8 cellular contexts compared by ENCODE assay signal in the genomic region with DNA sequence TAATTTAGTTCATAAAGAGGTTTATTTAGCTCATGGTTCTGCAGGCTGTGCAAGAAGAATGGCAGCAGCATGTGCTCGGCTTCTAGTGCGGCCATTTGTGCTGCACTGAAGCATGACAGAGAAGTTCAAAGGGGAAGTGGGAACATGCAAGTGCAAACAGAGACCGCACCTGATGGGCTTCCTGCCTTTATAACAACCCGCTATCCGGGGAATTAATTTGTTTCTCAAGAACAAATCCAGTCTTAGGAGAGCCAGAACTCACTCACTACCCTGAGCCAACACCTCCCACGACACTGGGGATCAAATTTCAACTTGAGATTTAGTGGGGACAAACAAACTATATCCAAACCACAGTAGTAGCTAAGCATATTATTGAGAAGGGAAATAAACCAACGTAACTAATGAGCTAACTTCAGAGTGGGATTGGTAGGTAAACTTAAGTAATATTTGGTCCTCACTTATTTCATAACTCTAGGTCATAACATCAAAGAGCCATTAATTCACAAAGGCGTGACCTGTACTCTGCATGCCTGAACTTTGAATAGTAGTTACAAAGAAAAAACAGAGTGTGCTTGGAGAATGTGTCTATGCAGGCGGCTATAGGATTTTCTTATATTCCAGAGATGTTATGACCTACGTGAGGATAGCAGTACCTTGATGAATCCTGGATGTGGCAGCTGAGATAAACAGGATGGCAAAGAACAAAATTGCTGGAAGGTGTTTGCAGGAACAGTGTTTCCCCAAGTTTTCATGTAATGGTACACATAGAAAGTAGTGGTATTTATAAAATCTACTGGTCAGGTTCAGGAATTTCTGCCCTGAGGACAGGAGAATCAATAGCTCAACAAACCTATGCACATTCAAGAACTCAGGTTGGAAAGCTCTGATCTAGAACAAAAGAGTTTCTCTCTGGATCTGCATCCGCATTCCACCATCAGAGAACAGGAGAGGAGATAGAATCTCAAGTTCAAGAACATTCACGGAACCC.
A peak's percentile ranks its signal among the peaks of the same experiment; 100 is the strongest.
DNase-seq lines count a peak whose midpoint lies in the region; ATAC-seq and TF ChIP-seq lines count a peak whose summit lies in the region.

No MANE protein-coding gene starts in this region.

- no peak overlapping the region for H2BK120ac ChIP-seq in neuronal stem cell (ENCODE audit: low read depth, low read length)

- no peak overlapping the region for H2AFZ ChIP-seq in neuronal stem cell (ENCODE audit: low read length)

- H3K36me3 ChIP-seq in uterus (no peaks in the 10 kb centered on the region), BE2C (no peaks in the 10 kb centered on the region), neuronal stem cell (replicated peaks in 1 of 2; ENCODE audit: control insufficient read depth in 2 of 2, insufficient read depth in 2 of 2, low read length in 2 of 2) (no peaks in the 10 kb centered on the region)

- no peak overlapping the region for H3K9ac ChIP-seq in neuronal stem cell (ENCODE audit: low read depth, low read length, poor library complexity)

- H2AK5ac ChIP-seq in neuronal stem cell (ENCODE audit: low read depth, low read length): no peak overlapping the region

- H3K27me3 ChIP-seq in uterus (no peaks in the 10 kb centered on the region), BE2C (no peaks in the 10 kb centered on the region), neuronal stem cell (ENCODE audit: control insufficient read depth in 3 of 3, insufficient read depth in 3 of 3, low read depth in 1 of 3, low read length in 3 of 3) (peaks cover 0 to 18% (median 0%) of the 10 kb centered on the region in 3 experiments)

- H3K14ac ChIP-seq in neuronal stem cell (ENCODE audit: low read length): no peak overlapping the region

- no peak for TF ChIP-seq POLR2A in uterus (IDR thresholded peaks at IDR 0.05)

- no peak overlapping the region for H3K4ac ChIP-seq in neuronal stem cell (ENCODE audit: low read length)

- intact Hi-C loops in uterus (cut with DNase I; ENCODE audit: low total_unique reads): no loop called here

- H3K4me2 ChIP-seq in neuronal stem cell (ENCODE audit: insufficient read depth, low read length, poor library complexity, severe bottlenecking): no peak overlapping the region

- no peak overlapping the region for H2BK15ac ChIP-seq in neuronal stem cell (ENCODE audit: low read length)

- H3K4me3 ChIP-seq in uterus (no peak overlapping the region), BE2C (ENCODE audit: low read depth, low read length) (no peak overlapping the region), neuronal stem cell (ENCODE audit: low read length in 2 of 2) (no peak overlapping the region)

- H3K79me1 ChIP-seq in neuronal stem cell (ENCODE audit: low read depth, low read length): no peaks in the 10 kb centered on the region

- H2BK12ac ChIP-seq in neuronal stem cell (ENCODE audit: low read length): no peak overlapping the region

- H3K9me3 ChIP-seq in uterus (no peaks in the 10 kb centered on the region), BE2C (no peaks in the 10 kb centered on the region), neuronal stem cell (replicated peaks in 1 of 2; ENCODE audit: control insufficient read depth in 2 of 2, insufficient read depth in 1 of 2, low read depth in 1 of 2, low read length in 2 of 2) (peaks cover under 1 to 7% of the 10 kb centered on the region in 2 donors)

- H3K23ac ChIP-seq in neuronal stem cell (ENCODE audit: low read depth, low read length, poor library complexity): no peak overlapping the region

- H4K8ac ChIP-seq in neuronal stem cell (ENCODE audit: low read depth, low read length): no peak overlapping the region

- H3K4me1 ChIP-seq in uterus (no peaks in the 10 kb centered on the region), BE2C (no peaks in the 10 kb centered on the region; the same call in 1 of the 2 replicates), neuronal stem cell (ENCODE audit: control insufficient read depth in 2 of 2, insufficient read depth in 1 of 2, low read depth in 1 of 2, low read length in 2 of 2) (peaks cover 8% of the 10 kb centered on the region in 2 donors)

- DNase-seq in COLO668 (lab: John Stamatoyannopoulos, UW; ENCODE audit: unreplicated experiment): peak; percentile 68
- peak; percentile 81 for DNase-seq in SHP77 treated with DMSO at 0.1 percent for 48 hours (lab: John Stamatoyannopoulos, UW)
- no peak for DNase-seq in islet precursor cell
- no peak for DNase-seq in uterus
- DNase-seq in BE2C: no peak
- no peak for DNase-seq in neuronal stem cell (ENCODE audit: low spot score)

- no peak for TF ChIP-seq CTCF in uterus (IDR thresholded peaks at IDR 0.05)
- no peak for TF ChIP-seq CTCF in BE2C (IDR thresholded peaks at IDR 0.05; ENCODE audit: low read depth, low read length)

- ATAC-seq in GM19455 (IDR thresholded peaks at IDR 0.05; ENCODE audit: unreplicated experiment) (peak; percentile 86), HG03378 (IDR thresholded peaks at IDR 0.05; ENCODE audit: unreplicated experiment) (peak; percentile 97)

- no CpG with 5 or more reads among the region's 12 CpGs for WGBS in neuronal stem cell (ENCODE audit: extremely low coverage in 2 of 2, insufficient read length in 2 of 2, insufficient replicate concordance in 1 of 2), 2 donors

- no peak overlapping the region for H3K18ac ChIP-seq in neuronal stem cell (ENCODE audit: low read length)

- H2BK5ac ChIP-seq in neuronal stem cell (ENCODE audit: low read length): no peak overlapping the region

- no peak overlapping the region for H4K91ac ChIP-seq in neuronal stem cell (ENCODE audit: low read depth, low read length, poor library complexity)

- H3K27ac ChIP-seq in uterus (no peak overlapping the region), neuronal stem cell (replicated peaks; ENCODE audit: low read length) (no peak overlapping the region)

Comparison
In these comparisons a context has a peak if more than half of its experiments do, and no peak if none do; other contexts are left out.
1. DNase-seq: peak in COLO668 (single experiment) and SHP77 treated with DMSO at 0.1 percent for 48 hours (single experiment); none in islet precursor cell (single experiment), uterus (0 of 2), BE2C (single experiment) and neuronal stem cell (single experiment).